ENCODE assay signal across 21 cellular contexts in the genomic region with DNA sequence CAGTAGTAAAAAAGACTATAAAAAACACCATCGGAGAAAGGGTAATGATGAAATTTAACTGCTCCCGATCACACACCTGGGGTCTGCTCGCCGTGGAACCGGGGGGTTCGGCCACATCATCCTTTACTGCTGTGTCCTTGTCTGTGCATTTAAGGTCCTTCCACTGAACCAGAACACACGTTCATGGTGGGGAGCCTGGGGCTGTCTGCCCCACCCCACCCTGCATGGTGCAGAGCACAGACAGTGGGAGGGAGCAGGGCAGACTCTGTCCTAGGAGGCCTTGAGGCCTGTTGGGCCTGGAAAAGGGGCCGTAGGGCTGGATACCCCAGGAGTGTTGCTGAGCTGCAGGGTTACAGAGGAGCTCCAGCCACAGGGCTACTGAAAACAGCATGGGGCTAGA.
A peak's percentile ranks its signal among the peaks of the same experiment; 100 is the strongest.
DNase-seq lines count a peak whose midpoint lies in the region; ATAC-seq, FAIRE-seq and TF ChIP-seq lines count a peak whose summit lies in the region.
"Had no signal": no experiment of that assay in that cellular context is flagged by ENCODE, and none has a peak within 500 bp of the region (broad histone marks: within the 10 kb centered on the region; RNA-seq: fewer than 3 reads in every experiment).

No MANE protein-coding gene starts in this region.

- H3K36me3 Mint-ChIP-seq in CD14-positive monocyte: no peaks in the 10 kb centered on the region
- H3K36me3 Mint-ChIP-seq: CD4-positive, CD25-positive, alpha-beta regulatory T cell had no signal

- H2BK5ac ChIP-seq in H1 (ENCODE audit: low read depth, low read length): no peak overlapping the region
- no peak overlapping the region for H2BK5ac ChIP-seq in neuronal stem cell (ENCODE audit: low read length)

- H3K56ac ChIP-seq in H1 (replicated peaks; ENCODE audit: insufficient read length, low read depth, low read length): no peak overlapping the region

- H3F3A ChIP-seq in SK-N-SH (replicated peaks; ENCODE audit: insufficient read depth): no peaks in the 10 kb centered on the region

- no peak overlapping the region for H3K9ac ChIP-seq in SK-N-SH
- H3K9ac ChIP-seq in H1 (replicated peaks in 1 of 4; ENCODE audit: extremely low read depth in 1 of 4, low read depth in 3 of 4, low read length in 3 of 4): no peak overlapping the region
- H3K9ac ChIP-seq in neuronal stem cell (ENCODE audit: low read depth, low read length, poor library complexity): no peak overlapping the region

- no peak overlapping the region for H2BK20ac ChIP-seq in H1 (ENCODE audit: low read length)

- H3K14ac ChIP-seq in H1 (ENCODE audit: insufficient read length): no peak overlapping the region
- peak overlapping the region; percentile 3 for H3K14ac ChIP-seq in neuronal stem cell (ENCODE audit: low read length)

- TF ChIP-seq CTCF in SK-N-SH (IDR thresholded peaks at IDR 0.05): no peak
- TF ChIP-seq CTCF in HEK293 (tag by site-specific recombination; IDR thresholded peaks at IDR 0.05): no peak
- TF ChIP-seq CTCF in H1 (IDR thresholded peaks at IDR 0.05; ENCODE audit: control extremely low read depth in 1 of 3, insufficient read depth in 1 of 3, low read depth in 1 of 3, low read length in 3 of 3): no peak
- no peak for TF ChIP-seq CTCF in CD14-positive monocyte (IDR thresholded peaks at IDR 0.05)

- no peaks in the 10 kb centered on the region for H3K9me2 ChIP-seq in SK-N-SH

- WGBS in SK-N-SH (ENCODE audit: low lambda C conversion rate): 64% methylated on average over 8 of the region's 8 CpGs
- 83% methylated on average over 8 of the region's 8 CpGs; no CpG with 5 or more reads in 1 of the 2 experiments for WGBS in H1 (ENCODE audit: extremely low coverage in 1 of 2, insufficient coverage in 1 of 2, insufficient read length in 1 of 2, insufficient replicate concordance in 2 of 2, low coverage in 1 of 2, low lambda C conversion rate in 2 of 2, missing lambda C conversion rate in 1 of 2), 2 experiments
- no CpG with 5 or more reads among the region's 8 CpGs for WGBS in neuronal stem cell (ENCODE audit: extremely low coverage in 2 of 2, insufficient read length in 2 of 2, insufficient replicate concordance in 1 of 2), 2 donors

- H3K36me3 ChIP-seq in SK-N-SH (replicated peaks in 1 of 2; ENCODE audit: control insufficient read depth in 1 of 2, insufficient read depth in 2 of 2, low read length in 1 of 2) (no peaks in the 10 kb centered on the region), HEK293 (ENCODE audit: control insufficient read depth in 2 of 2, insufficient read depth in 1 of 2, low read length in 2 of 2) (no peaks in the 10 kb centered on the region), H1 (ENCODE audit: control insufficient read depth in 2 of 4, insufficient read depth in 4 of 4, low read length in 3 of 4) (no peaks in the 10 kb centered on the region), neuronal stem cell (replicated peaks in 1 of 2; ENCODE audit: control insufficient read depth in 2 of 2, insufficient read depth in 2 of 2, low read length in 2 of 2) (no peaks in the 10 kb centered on the region)
- H3K36me3 ChIP-seq: HAP-1 had no signal

- H3K79me2 ChIP-seq in SK-N-SH (ENCODE audit: insufficient read depth): no peaks in the 10 kb centered on the region
- H3K79me2 ChIP-seq in H1 (ENCODE audit: control insufficient read depth in 1 of 2, insufficient read depth in 2 of 2, low read length in 2 of 2): no peaks in the 10 kb centered on the region

- H3K4me3 Mint-ChIP-seq in CD14-positive monocyte: no peak overlapping the region
- H3K4me3 Mint-ChIP-seq: CD4-positive, CD25-positive, alpha-beta regulatory T cell; HFFc6 had no signal

- CTCF ChIA-PET in SK-N-SH (lab: Yijun Ruan, JAX): interaction anchor here (0.7 to 1.1 kb wide), 2 partner anchors 12 to 49 kb away, joined by 3 read pairs; no protein-coding TSS in a partner anchor
- CTCF ChIA-PET in HEK293 (lab: Yijun Ruan, JAX): no interaction called here
- CTCF ChIA-PET in H1 (lab: Charles Lee; ENCODE audit: partially characterized antibody): interaction anchor here (0.7 to 1.4 kb wide), 2 partner anchors 15 to 142 kb away, joined by 4 read pairs; no protein-coding TSS in a partner anchor

- H4K8ac ChIP-seq in H1 (ENCODE audit: extremely low read depth, insufficient read depth, low read length) (no peak overlapping the region), neuronal stem cell (ENCODE audit: low read depth, low read length) (no peak overlapping the region)

- no peak overlapping the region for H3K27ac Mint-ChIP-seq in CD14-positive monocyte
- H3K27ac Mint-ChIP-seq: CD4-positive, CD25-positive, alpha-beta regulatory T cell; HFFc6 had no signal

- no peaks in the 10 kb centered on the region for H3K4me1 Mint-ChIP-seq in CD14-positive monocyte

- H2AK5ac ChIP-seq in H1 (ENCODE audit: low read depth, low read length) (no peak overlapping the region), neuronal stem cell (ENCODE audit: low read depth, low read length) (no peak overlapping the region)

- H3K23ac ChIP-seq in H1 (ENCODE audit: insufficient read length) (no peak overlapping the region), neuronal stem cell (ENCODE audit: low read depth, low read length, poor library complexity) (no peak overlapping the region)

- H2BK12ac ChIP-seq in H1 (ENCODE audit: low read depth, low read length) (0 out of 2 replicates have a peak overlapping the region, but pooled peaks have one; percentile 29), neuronal stem cell (ENCODE audit: low read length) (no peak overlapping the region)

- no peak for TF ChIP-seq POLR2A in H1 (IDR thresholded peaks at IDR 0.05; ENCODE audit: control extremely low read depth in 1 of 2, low read depth in 2 of 2, low read length in 2 of 2)

- H3K18ac ChIP-seq in H1 (ENCODE audit: extremely low read depth, low read length) (peak overlapping the region; percentile 36), neuronal stem cell (ENCODE audit: low read length) (peak overlapping the region; percentile 39)

- TF ChIP-seq EP300 in SK-N-SH (IDR thresholded peaks at IDR 0.05; ENCODE audit: borderline replicate concordance in 1 of 2, low read depth in 1 of 2, low read length in 1 of 2): no peak
- no peak for TF ChIP-seq EP300 in H1 (IDR thresholded peaks at IDR 0.05; ENCODE audit: borderline replicate concordance in 1 of 2, low read depth in 2 of 2, low read length in 2 of 2)

- H3K4me3 ChIP-seq in SK-N-SH (ENCODE audit: low read depth in 2 of 2, low read length in 1 of 2): no peak overlapping the region
- no peak overlapping the region for H3K4me3 ChIP-seq in HEK293 (ENCODE audit: low read depth, low read length)
- H3K4me3 ChIP-seq in H1 (ENCODE audit: extremely low read depth in 1 of 4, insufficient read depth in 2 of 4, low read depth in 3 of 4, low read length in 4 of 4): no peak overlapping the region
- no peak overlapping the region for H3K4me3 ChIP-seq in neuronal stem cell (ENCODE audit: low read length in 2 of 2)
- H3K4me3 ChIP-seq: A549, HAP-1 had no signal

- no peaks in the 10 kb centered on the region for H3K9me3 Mint-ChIP-seq in CD14-positive monocyte
- H3K9me3 Mint-ChIP-seq: CD4-positive, CD25-positive, alpha-beta regulatory T cell; HFFc6 had no signal

- ATAC-seq in SK-N-SH treated with all-trans-retinoic acid at 6 μM for 48 hours: no peak
- no peak for ATAC-seq in HG02759 (IDR thresholded peaks at IDR 0.05; ENCODE audit: unreplicated experiment)
- ATAC-seq in GM18907 (IDR thresholded peaks at IDR 0.05; ENCODE audit: unreplicated experiment): no peak
- ATAC-seq: HepG2 had no signal

- H4K20me1 ChIP-seq in SK-N-SH (ENCODE audit: insufficient read depth) (no peaks in the 10 kb centered on the region), H1 (replicated peaks in 1 of 2; ENCODE audit: control insufficient read depth in 1 of 2, insufficient read depth in 2 of 2, low read length in 2 of 2) (no peaks in the 10 kb centered on the region)

- H3K79me1 ChIP-seq in H1 (ENCODE audit: low read depth, low read length): no peaks in the 10 kb centered on the region
- H3K79me1 ChIP-seq in neuronal stem cell (ENCODE audit: low read depth, low read length): no peaks in the 10 kb centered on the region

- peaks cover 2 to 15% (median 4%) of the 10 kb centered on the region in 3 donors for H3K27me3 Mint-ChIP-seq in CD14-positive monocyte (ENCODE audit: low read depth in 3 of 3)

- H2AFZ ChIP-seq in SK-N-SH (ENCODE audit: low read depth) (no peak overlapping the region), H1 (ENCODE audit: low read length) (0 out of 2 replicates have a peak overlapping the region, but pooled peaks have one; percentile 0), neuronal stem cell (ENCODE audit: low read length) (no peak overlapping the region)

- H4K5ac ChIP-seq in H1 (ENCODE audit: insufficient read length, low read depth, low read length): no peak overlapping the region

- POLR2A ChIA-PET in SK-N-SH (lab: Yijun Ruan, JAX) (no interaction called here), HEK293 (lab: Yijun Ruan, JAX) (interaction anchor here (0.6 to 1.7 kb wide), 3 partner anchors 15 to 85 kb away, joined by 3 to 7 read pairs (median 3); partner anchors contain the start of gene AATF), H1 (lab: Charles Lee; ENCODE audit: partially characterized antibody) (interaction anchor here (1.5 kb wide), 1 partner anchor 9 kb away, joined by 4 read pairs; no protein-coding TSS in a partner anchor)

- H3K4ac ChIP-seq in H1 (replicated peaks; ENCODE audit: insufficient read length, low read depth, low read length): no peak overlapping the region
- no peak overlapping the region for H3K4ac ChIP-seq in neuronal stem cell (ENCODE audit: low read length)

- H3K27me3 ChIP-seq in SK-N-SH (ENCODE audit: insufficient read depth) (no peaks in the 10 kb centered on the region), H1 (replicated peaks in 1 of 4; ENCODE audit: control insufficient read depth in 3 of 4, extremely low read depth in 1 of 4, insufficient read depth in 3 of 4, low read length in 3 of 4) (no peaks in the 10 kb centered on the region), neuronal stem cell (ENCODE audit: control insufficient read depth in 3 of 3, insufficient read depth in 3 of 3, low read depth in 1 of 3, low read length in 3 of 3) (peaks cover 0 to 29% (median 0%) of the 10 kb centered on the region in 3 experiments)

- H3K4me2 ChIP-seq in SK-N-SH (no peak overlapping the region), H1 (ENCODE audit: insufficient read depth in 1 of 2, low read depth in 2 of 2, low read length in 2 of 2) (no peak overlapping the region), neuronal stem cell (ENCODE audit: insufficient read depth, low read length, poor library complexity, severe bottlenecking) (no peak overlapping the region)
- H3K4me2 ChIP-seq: A549 had no signal

- H2BK15ac ChIP-seq in H1 (ENCODE audit: low read length) (no peak overlapping the region), neuronal stem cell (ENCODE audit: low read length) (peak overlapping the region; percentile 40)

- FAIRE-seq in H1 (lab: Jason Lieb, UNC): no peak
- FAIRE-seq: A549, D721Med, G401.6, GM12892, GM18507, HepG2 had no signal

- no peak overlapping the region for H2BK120ac ChIP-seq in H1 (replicated peaks; ENCODE audit: low read depth, low read length)
- no peak overlapping the region for H2BK120ac ChIP-seq in neuronal stem cell (ENCODE audit: low read depth, low read length)

- no peak overlapping the region for H3K27ac ChIP-seq in SK-N-SH (ENCODE audit: low read depth in 2 of 2, low read length in 1 of 2)
- H3K27ac ChIP-seq in HEK293 (ENCODE audit: extremely low read depth, low read depth, low read length): no peak overlapping the region
- H3K27ac ChIP-seq in H1 (ENCODE audit: low read depth, low read length): no peak overlapping the region
- H3K27ac ChIP-seq in neuronal stem cell (replicated peaks; ENCODE audit: low read length): no peak overlapping the region
- H3K27ac ChIP-seq: 22Rv1, A549 had no signal

- TF ChIP-seq RAD21 in SK-N-SH (IDR thresholded peaks at IDR 0.05; ENCODE audit: low read length): no peak
- TF ChIP-seq RAD21 in H1 (IDR thresholded peaks at IDR 0.05 in 1 of 2, conservative IDR thresholded peaks at IDR 0.05 in 1 of 2; ENCODE audit: low read depth in 2 of 2, low read length in 2 of 2): no peak

- H3K23me2 ChIP-seq in H1 (ENCODE audit: low read depth, low read length): no peaks in the 10 kb centered on the region

- DNase-seq in SK-N-SH (peak; percentile 50), H1 (ENCODE audit: low read depth in 1 of 2, low spot score in 2 of 2) (no peak), neuronal stem cell (ENCODE audit: low spot score) (no peak), CD14-positive monocyte (ENCODE audit: low spot score) (no peak)
- DNase-seq: AML-193; Caco-2; CD4-positive, CD25-positive, alpha-beta regulatory T cell; HFFc6; KG1 had no signal

- intact Hi-C loops in CD14-positive monocyte (cut with micrococcal nuclease): no loop called here

- no peaks in the 10 kb centered on the region for H3K4me1 ChIP-seq in SK-N-SH (ENCODE audit: control insufficient read depth in 1 of 2, insufficient read depth in 2 of 2, low read depth in 1 of 2, low read length in 1 of 2)
- H3K4me1 ChIP-seq in HEK293 (ENCODE audit: control insufficient read depth, insufficient read depth, low read length): no peaks in the 10 kb centered on the region
- H3K4me1 ChIP-seq in H1 (replicated peaks in 1 of 4; ENCODE audit: control insufficient read depth in 3 of 4, insufficient read depth in 4 of 4, low read length in 3 of 4): peaks cover 0 to 8% (median 4%) of the 10 kb centered on the region in 4 experiments; a peak in 5 of 7 replicates
- peaks cover 0 to 9% of the 10 kb centered on the region in 2 donors for H3K4me1 ChIP-seq in neuronal stem cell (ENCODE audit: control insufficient read depth in 2 of 2, insufficient read depth in 1 of 2, low read depth in 1 of 2, low read length in 2 of 2)
- H3K4me1 ChIP-seq: HAP-1 had no signal

- H4K91ac ChIP-seq in H1 (replicated peaks; ENCODE audit: insufficient read length, low read length) (no peak overlapping the region), neuronal stem cell (ENCODE audit: low read depth, low read length, poor library complexity) (no peak overlapping the region)

- H3K9me3 ChIP-seq in SK-N-SH (no peaks in the 10 kb centered on the region), HEK293 (ENCODE audit: control insufficient read depth, insufficient read depth, low read depth, low read length) (no peaks in the 10 kb centered on the region), H1 (ENCODE audit: insufficient read depth in 2 of 2, low read depth in 1 of 2, low read length in 1 of 2) (no peaks in the 10 kb centered on the region), neuronal stem cell (replicated peaks in 1 of 2; ENCODE audit: control insufficient read depth in 2 of 2, insufficient read depth in 1 of 2, low read depth in 1 of 2, low read length in 2 of 2) (no peaks in the 10 kb centered on the region)
- H3K9me3 ChIP-seq: A549, Caco-2, HAP-1 had no signal
